ENCODE assay signal across 10 cellular contexts in genomic region chr9:6630502-6631206, GRCh38. TPM values are rescaled to one million over a fixed set of nuclear protein-coding genes. Genes with fewer than 3 reads are reported as not detected.
DNase-seq lines count a peak whose midpoint lies in the region; ATAC-seq, FAIRE-seq and TF ChIP-seq lines count a peak whose summit lies in the region.
"Had no signal": no experiment of that assay in that cellular context is flagged by ENCODE, and none has a peak within 500 bp of the region (broad histone marks: within the 10 kb centered on the region; RNA-seq: fewer than 3 reads in every experiment).

No MANE protein-coding gene starts in this region.

- 88 to 92% methylated on average over 11 of the region's 11 CpGs for WGBS in endodermal cell (ENCODE audit: insufficient coverage in 1 of 2, insufficient read length in 1 of 2), 2 experiments

- no peaks in the 10 kb centered on the region for H3K27me3 Mint-ChIP-seq in endodermal cell (ENCODE audit: insufficient read depth)
- peaks cover 19% of the 10 kb centered on the region for H3K27me3 Mint-ChIP-seq in T-helper 2 cell treated with Interferon-gamma antibody and Interleukin-4, amounts not matched to agents 5 μg/mL and 100 μg/mL, for 36 hours (ENCODE audit: low read depth)

- H3K27ac ChIP-seq in endodermal cell (ENCODE audit: low read depth, low read length), result no peak overlapping the region
- H3K27ac ChIP-seq in vagina, result no peak overlapping the region

- FAIRE-seq in GM12892 (lab: Jason Lieb, UNC), result peak; percentile 84
- FAIRE-seq: H54 had no signal

- no peak for DNase-seq in GM12892 (ENCODE audit: insufficient read length)
- DNase-seq in endodermal cell, result peak; percentile 66
- no peak for DNase-seq in vagina (ENCODE audit: extremely low spot score in 2 of 2)
- no peak for DNase-seq in CD1c-positive myeloid dendritic cell (ENCODE audit: extremely low spot score)
- DNase-seq in T-helper 2 cell treated with Interferon-gamma antibody and Interleukin-4, amounts not matched to agents 5 μg/mL and 100 μg/mL, for 36 hours (ENCODE audit: low spot score), result no peak
- DNase-seq: CD8-positive, alpha-beta memory T cell had no signal

- H3K36me3 ChIP-seq in endodermal cell (ENCODE audit: control insufficient read depth, insufficient read depth, low read length), result no peaks in the 10 kb centered on the region
- H3K36me3 ChIP-seq in vagina, result no peaks in the 10 kb centered on the region

- intact Hi-C loops in vagina (cut with DNase I), result no loop called here

- no peak overlapping the region for H3K9ac ChIP-seq in endodermal cell (ENCODE audit: extremely low read depth, low read length, poor library complexity, severe bottlenecking)

- no peak overlapping the region for H3K27ac Mint-ChIP-seq in endodermal cell
- no peak overlapping the region for H3K27ac Mint-ChIP-seq in T-helper 2 cell treated with Interferon-gamma antibody and Interleukin-4, amounts not matched to agents 5 μg/mL and 100 μg/mL, for 36 hours

- peaks cover 3% of the 10 kb centered on the region for H3K4me1 ChIP-seq in endodermal cell (ENCODE audit: control insufficient read depth, insufficient read depth, low read length)
- H3K4me1 ChIP-seq in vagina, result no peaks in the 10 kb centered on the region

- no peaks in the 10 kb centered on the region for H3K27me3 ChIP-seq in endodermal cell (ENCODE audit: control insufficient read depth, insufficient read depth, low read length, poor library complexity, severe bottlenecking)
- no peaks in the 10 kb centered on the region for H3K27me3 ChIP-seq in vagina

- H3K9me3 ChIP-seq in endodermal cell (ENCODE audit: control insufficient read depth, low read length) (no peaks in the 10 kb centered on the region), vagina (no peaks in the 10 kb centered on the region)

- ATAC-seq in GM19463 (IDR thresholded peaks at IDR 0.05; ENCODE audit: unreplicated experiment), result peak; percentile 52
- peak; percentile 71 for ATAC-seq in HG03108 (IDR thresholded peaks at IDR 0.05; ENCODE audit: unreplicated experiment)
- no peak for ATAC-seq in HG03460 (IDR thresholded peaks at IDR 0.05; ENCODE audit: unreplicated experiment)

- H3K4me3 ChIP-seq in endodermal cell (ENCODE audit: low read length) (no peak overlapping the region), vagina (no peak overlapping the region)

- peaks cover 36% of the 10 kb centered on the region for H3K4me1 Mint-ChIP-seq in endodermal cell
- no peaks in the 10 kb centered on the region for H3K4me1 Mint-ChIP-seq in T-helper 2 cell treated with Interferon-gamma antibody and Interleukin-4, amounts not matched to agents 5 μg/mL and 100 μg/mL, for 36 hours (ENCODE audit: low read depth)

- peak; percentile 83 for TF ChIP-seq POLR2A in GM12892 (IDR thresholded peaks at IDR 0.05; ENCODE audit: low read depth, low read length)
- TF ChIP-seq POLR2A in vagina (IDR thresholded peaks at IDR 0.05), result no peak

- TF ChIP-seq CTCF in endodermal cell (conservative IDR thresholded peaks at IDR 0.05), result no peak
- TF ChIP-seq CTCF in vagina (IDR thresholded peaks at IDR 0.05), result no peak

- H3K9me3 Mint-ChIP-seq in endodermal cell, result no peaks in the 10 kb centered on the region
- no peaks in the 10 kb centered on the region for H3K9me3 Mint-ChIP-seq in T-helper 2 cell treated with Interferon-gamma antibody and Interleukin-4, amounts not matched to agents 5 μg/mL and 100 μg/mL, for 36 hours
- H3K9me3 Mint-ChIP-seq: CD8-positive, alpha-beta memory T cell had no signal

- H3K4me3 Mint-ChIP-seq in endodermal cell, result no peak overlapping the region
- no peak overlapping the region for H3K4me3 Mint-ChIP-seq in T-helper 2 cell treated with Interferon-gamma antibody and Interleukin-4, amounts not matched to agents 5 μg/mL and 100 μg/mL, for 36 hours

- no peaks in the 10 kb centered on the region for H3K36me3 Mint-ChIP-seq in endodermal cell (ENCODE audit: low read depth)
- H3K36me3 Mint-ChIP-seq in T-helper 2 cell treated with Interferon-gamma antibody and Interleukin-4, amounts not matched to agents 5 μg/mL and 100 μg/mL, for 36 hours (ENCODE audit: low read depth), result no peaks in the 10 kb centered on the region

RNA-seq across cellular contexts. Expression of gene GLDC, which starts 14.9 kb away (rescaled TPM):
- polyA plus RNA-seq in GM12892 (2012; ENCODE audit: missing spikeins), result 69.5 TPM
- 10 to 100 TPM in 1 of 2 donors, 1 to 10 TPM in 1; 8.9 to 38.8 TPM for total RNA-seq in endodermal cell
- polyA plus RNA-seq in endodermal cell (2013, experiment 1 of 2), result 43.8 TPM
- 35.4 TPM for polyA plus RNA-seq in endodermal cell (2013, experiment 2 of 2)
- 0.49 TPM for total RNA-seq in vagina
